ENCODE assay signal across 10 cellular contexts in genomic region chr18:55780591-55781071, GRCh38.
DNase-seq lines count a peak whose midpoint lies in the region; ATAC-seq, FAIRE-seq and TF ChIP-seq lines count a peak whose summit lies in the region.
"Had no signal": no experiment of that assay in that cellular context is flagged by ENCODE, and none has a peak within 500 bp of the region (broad histone marks: within the 10 kb centered on the region; RNA-seq: fewer than 3 reads in every experiment).

No MANE protein-coding gene starts in this region.

- H3K4me3 ChIP-seq in H1 (ENCODE audit: extremely low read depth in 1 of 4, insufficient read depth in 2 of 4, low read depth in 3 of 4, low read length in 4 of 4) (peak overlapping the region; percentile 35 to 76 (median 61)), mucosa of rectum (ENCODE audit: low read length in 2 of 2) (peak overlapping the region; percentile 17 to 45)

- peak overlapping the region; percentile 82 to 99 for H3K4me2 ChIP-seq in H1 (ENCODE audit: insufficient read depth in 1 of 2, low read depth in 2 of 2, low read length in 2 of 2)

- H3K9me3 Mint-ChIP-seq in stimulated activated naive CD8-positive, alpha-beta T cell treated with anti-CD3 and anti-CD28 coated beads, Interleukin-15, Interleukin-2, amounts not matched to agents 100 ng/mL and 50 ng/mL, for 24 hours = no peaks in the 10 kb centered on the region

- peak overlapping the region; percentile 32 for H3K4me3 Mint-ChIP-seq in stimulated activated naive CD8-positive, alpha-beta T cell treated with anti-CD3 and anti-CD28 coated beads, Interleukin-15, Interleukin-2, amounts not matched to agents 100 ng/mL and 50 ng/mL, for 24 hours

- H4K8ac ChIP-seq in H1 (ENCODE audit: extremely low read depth, insufficient read depth, low read length) = no peak overlapping the region

- CTCF ChIA-PET in H1 (lab: Charles Lee; ENCODE audit: partially characterized antibody) = interaction anchor here (1.0 to 1.5 kb wide), 6 partner anchors 12 to 546 kb away, joined by 3 to 11 read pairs (median 4); no protein-coding TSS in a partner anchor

- H2AK5ac ChIP-seq in H1 (ENCODE audit: low read depth, low read length) = no peak overlapping the region

- H3K9me3 ChIP-seq in H1 (ENCODE audit: insufficient read depth in 2 of 2, low read depth in 1 of 2, low read length in 1 of 2) = no peaks in the 10 kb centered on the region
- H3K9me3 ChIP-seq in mucosa of rectum (ENCODE audit: control insufficient read depth in 2 of 2, low read length in 2 of 2) = no peaks in the 10 kb centered on the region

- peak overlapping the region; percentile 67; the same call in 1 of the 2 replicates for H2AFZ ChIP-seq in H1 (ENCODE audit: low read length)

- 18% methylated on average over 8 of the region's 8 CpGs; no CpG with 5 or more reads in 1 of the 2 experiments for WGBS in H1 (ENCODE audit: extremely low coverage in 1 of 2, insufficient coverage in 1 of 2, insufficient read length in 1 of 2, insufficient replicate concordance in 2 of 2, low coverage in 1 of 2, low lambda C conversion rate in 2 of 2, missing lambda C conversion rate in 1 of 2), 2 experiments

- DNase-seq in stimulated activated naive CD8-positive, alpha-beta T cell treated with anti-CD3 and anti-CD28 coated beads, Interleukin-15, Interleukin-2, amounts not matched to agents 100 U/mL and 50 U/mL, for 24 hours = no peak
- DNase-seq in H1 (ENCODE audit: low read depth in 1 of 2, low spot score in 2 of 2) (no peak), nucleus accumbens (lab: John Stamatoyannopoulos, UW) (no peak)
- DNase-seq in activated CD4-positive, alpha-beta T cell treated with anti-CD3 and anti-CD28 coated beads, Interleukin-2, amount 50 U/mL, for 48 hours = no peak
- no peak for DNase-seq in stimulated activated naive CD4-positive, alpha-beta T cell treated with Interleukin-2 at 50 U/mL for 16 hours (lab: John Stamatoyannopoulos, UW)
- DNase-seq: DMS 273 treated with DMSO at 0.1 percent for 48 hours; stimulated activated CD4-positive, alpha-beta T cell treated with anti-CD3 and anti-CD28 coated beads, Interleukin-4, amount 100 ng/mL, for 24 hours had no signal

- H2BK20ac ChIP-seq in H1 (ENCODE audit: low read length) = no peak overlapping the region

- no peak overlapping the region for H3K14ac ChIP-seq in H1 (ENCODE audit: insufficient read length)

- H3K56ac ChIP-seq in H1 (replicated peaks; ENCODE audit: insufficient read length, low read depth, low read length) = no peak overlapping the region

- H3K27me3 Mint-ChIP-seq in stimulated activated naive CD8-positive, alpha-beta T cell treated with anti-CD3 and anti-CD28 coated beads, Interleukin-15, Interleukin-2, amounts not matched to agents 100 ng/mL and 50 ng/mL, for 24 hours = peaks cover 64% of the 10 kb centered on the region

- no peak overlapping the region for H2BK120ac ChIP-seq in H1 (replicated peaks; ENCODE audit: low read depth, low read length)

- TF ChIP-seq EP300 in H1 (IDR thresholded peaks at IDR 0.05; ENCODE audit: borderline replicate concordance in 1 of 2, low read depth in 2 of 2, low read length in 2 of 2) = no peak

- no peak overlapping the region for H2BK15ac ChIP-seq in H1 (ENCODE audit: low read length)

- no peaks in the 10 kb centered on the region for H3K79me1 ChIP-seq in H1 (ENCODE audit: low read depth, low read length)

- no peak overlapping the region for H2BK12ac ChIP-seq in H1 (ENCODE audit: low read depth, low read length)

- TF ChIP-seq RAD21 in H1 (IDR thresholded peaks at IDR 0.05 in 1 of 2, conservative IDR thresholded peaks at IDR 0.05 in 1 of 2; ENCODE audit: low read depth in 2 of 2, low read length in 2 of 2) = no peak

- no peaks in the 10 kb centered on the region for H3K79me2 ChIP-seq in H1 (ENCODE audit: control insufficient read depth in 1 of 2, insufficient read depth in 2 of 2, low read length in 2 of 2)

- ATAC-seq in stimulated activated naive CD8-positive, alpha-beta T cell treated with anti-CD3 and anti-CD28 coated beads, Interleukin-15, Interleukin-2, amounts not matched to agents 100 U/mL and 50 U/mL, for 24 hours = no peak
- no peak for ATAC-seq in HG02678 (IDR thresholded peaks at IDR 0.05; ENCODE audit: unreplicated experiment)

- H2BK5ac ChIP-seq in H1 (ENCODE audit: low read depth, low read length) = no peak overlapping the region

- no peak overlapping the region for H4K5ac ChIP-seq in H1 (ENCODE audit: insufficient read length, low read depth, low read length)

- no peaks in the 10 kb centered on the region for H4K20me1 ChIP-seq in H1 (replicated peaks in 1 of 2; ENCODE audit: control insufficient read depth in 1 of 2, insufficient read depth in 2 of 2, low read length in 2 of 2)

- H4K91ac ChIP-seq in H1 (replicated peaks; ENCODE audit: insufficient read length, low read length) = no peak overlapping the region

- peak overlapping the region; percentile 2 for H3K27ac Mint-ChIP-seq in stimulated activated naive CD8-positive, alpha-beta T cell treated with anti-CD3 and anti-CD28 coated beads, Interleukin-15, Interleukin-2, amounts not matched to agents 100 ng/mL and 50 ng/mL, for 24 hours

- peaks cover 6% of the 10 kb centered on the region for H3K23me2 ChIP-seq in H1 (ENCODE audit: low read depth, low read length)

- no peaks in the 10 kb centered on the region for H3K36me3 ChIP-seq in H1 (ENCODE audit: control insufficient read depth in 2 of 4, insufficient read depth in 4 of 4, low read length in 3 of 4)
- no peaks in the 10 kb centered on the region for H3K36me3 ChIP-seq in mucosa of rectum (ENCODE audit: control insufficient read depth in 2 of 2, insufficient read depth in 2 of 2, low read length in 2 of 2)

- H3K36me3 Mint-ChIP-seq in stimulated activated naive CD8-positive, alpha-beta T cell treated with anti-CD3 and anti-CD28 coated beads, Interleukin-15, Interleukin-2, amounts not matched to agents 100 ng/mL and 50 ng/mL, for 24 hours (ENCODE audit: low read depth) = no peaks in the 10 kb centered on the region

- no peak for TF ChIP-seq CTCF in H1 (IDR thresholded peaks at IDR 0.05; ENCODE audit: control extremely low read depth in 1 of 3, insufficient read depth in 1 of 3, low read depth in 1 of 3, low read length in 3 of 3)

- H3K18ac ChIP-seq in H1 (ENCODE audit: extremely low read depth, low read length) = peak overlapping the region; percentile 44; the same call in 1 of the 2 replicates

- H3K4me1 ChIP-seq in H1 (replicated peaks in 1 of 4; ENCODE audit: control insufficient read depth in 3 of 4, insufficient read depth in 4 of 4, low read length in 3 of 4) (peaks cover 0 to 15% (median 7%) of the 10 kb centered on the region in 4 experiments; a peak in 6 of 7 replicates), mucosa of rectum (ENCODE audit: control insufficient read depth in 2 of 2, insufficient read depth in 2 of 2, low read length in 2 of 2) (peaks cover 0 to 2% of the 10 kb centered on the region in 2 donors)

- peaks cover 24% of the 10 kb centered on the region for H3K4me1 Mint-ChIP-seq in stimulated activated naive CD8-positive, alpha-beta T cell treated with anti-CD3 and anti-CD28 coated beads, Interleukin-15, Interleukin-2, amounts not matched to agents 100 ng/mL and 50 ng/mL, for 24 hours (ENCODE audit: low read depth)

- peak; percentile 57 for FAIRE-seq in H1 (lab: Jason Lieb, UNC)

- POLR2A ChIA-PET in H1 (lab: Charles Lee; ENCODE audit: partially characterized antibody) = interaction anchor here (1.4 kb wide), 1 partner anchor 198 kb away, joined by 5 read pairs; no protein-coding TSS in a partner anchor

- TF ChIP-seq POLR2A in H1 (IDR thresholded peaks at IDR 0.05; ENCODE audit: control extremely low read depth in 1 of 2, low read depth in 2 of 2, low read length in 2 of 2) = no peak

- H3K27me3 ChIP-seq in H1 (replicated peaks in 1 of 4; ENCODE audit: control insufficient read depth in 3 of 4, extremely low read depth in 1 of 4, insufficient read depth in 3 of 4, low read length in 3 of 4) (peaks cover 0 to 7% (median 2%) of the 10 kb centered on the region in 4 experiments; a peak in 3 of 7 replicates), mucosa of rectum (ENCODE audit: control insufficient read depth in 2 of 2, insufficient read depth in 2 of 2, low read length in 2 of 2) (no peaks in the 10 kb centered on the region)

- no peak overlapping the region for H3K4ac ChIP-seq in H1 (replicated peaks; ENCODE audit: insufficient read length, low read depth, low read length)

- H3K23ac ChIP-seq in H1 (ENCODE audit: insufficient read length) = no peak overlapping the region

- H3K27ac ChIP-seq in H1 (ENCODE audit: low read depth, low read length) (no peak overlapping the region), mucosa of rectum (ENCODE audit: low read depth in 2 of 2, low read length in 2 of 2) (peak overlapping the region in 1 of 2 donors; percentile 42)

- H3K9ac ChIP-seq in H1 (replicated peaks in 1 of 4; ENCODE audit: extremely low read depth in 1 of 4, low read depth in 3 of 4, low read length in 3 of 4) (0 out of 7 replicates have a peak overlapping the region, but pooled peaks of 1 of the 4 experiments have one; percentile 48), mucosa of rectum (ENCODE audit: low read depth in 1 of 2, low read length in 2 of 2) (peak overlapping the region in 1 of 2 donors; percentile 54)

TF ChIP-seq in H1, 55 proteins besides CTCF, POLR2A, EP300 and RAD21 (continues in another document):
- no peak for TF ChIP-seq SIN3A (conservative IDR thresholded peaks at IDR 0.05 in 1 of 2, IDR thresholded peaks at IDR 0.05 in 1 of 2; ENCODE audit: low read depth in 1 of 2, low read length in 2 of 2)
- TF ChIP-seq BCL11A (IDR thresholded peaks at IDR 0.05; ENCODE audit: low read depth in 2 of 2, low read length in 2 of 2) = no peak
- no peak for TF ChIP-seq EGR1 (IDR thresholded peaks at IDR 0.05; ENCODE audit: borderline replicate concordance, low read depth, low read length)
- no peak for TF ChIP-seq CTBP2 (IDR thresholded peaks at IDR 0.05; ENCODE audit: borderline replicate concordance, insufficient read depth, insufficient read length, low read length)
- TF ChIP-seq TAF1 (IDR thresholded peaks at IDR 0.05; ENCODE audit: low read depth, low read length) = no peak
- TF ChIP-seq TEAD4 (IDR thresholded peaks at IDR 0.05; ENCODE audit: low read depth, low read length) = no peak
- no peak for TF ChIP-seq CBX8 (IDR thresholded peaks at IDR 0.05; ENCODE audit: borderline replicate concordance, low read depth, low read length)
- TF ChIP-seq KDM5A (IDR thresholded peaks at IDR 0.05; ENCODE audit: low read length) = no peak
- no peak for TF ChIP-seq CHD1 (IDR thresholded peaks at IDR 0.05; ENCODE audit: low read depth, low read length)
- TF ChIP-seq SP4 (IDR thresholded peaks at IDR 0.05; ENCODE audit: low read length) = no peak
- TF ChIP-seq YY1 (IDR thresholded peaks at IDR 0.05; ENCODE audit: low read depth, low read length) = no peak
- TF ChIP-seq, protein P1, sequence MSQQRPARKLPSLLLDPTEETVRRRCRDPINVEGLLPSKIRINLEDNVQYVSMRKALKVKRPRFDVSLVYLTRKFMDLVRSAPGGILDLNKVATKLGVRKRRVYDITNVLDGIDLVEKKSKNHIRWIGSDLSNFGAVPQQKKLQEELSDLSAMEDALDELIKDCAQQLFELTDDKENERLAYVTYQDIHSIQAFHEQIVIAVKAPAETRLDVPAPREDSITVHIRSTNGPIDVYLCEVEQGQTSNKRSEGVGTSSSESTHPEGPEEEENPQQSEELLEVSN (IDR thresholded peaks at IDR 0.05) = no peak
- no peak for TF ChIP-seq JUND (IDR thresholded peaks at IDR 0.05; ENCODE audit: low read length)
